ENCODE assay signal across 13 cellular contexts in the genomic region with DNA sequence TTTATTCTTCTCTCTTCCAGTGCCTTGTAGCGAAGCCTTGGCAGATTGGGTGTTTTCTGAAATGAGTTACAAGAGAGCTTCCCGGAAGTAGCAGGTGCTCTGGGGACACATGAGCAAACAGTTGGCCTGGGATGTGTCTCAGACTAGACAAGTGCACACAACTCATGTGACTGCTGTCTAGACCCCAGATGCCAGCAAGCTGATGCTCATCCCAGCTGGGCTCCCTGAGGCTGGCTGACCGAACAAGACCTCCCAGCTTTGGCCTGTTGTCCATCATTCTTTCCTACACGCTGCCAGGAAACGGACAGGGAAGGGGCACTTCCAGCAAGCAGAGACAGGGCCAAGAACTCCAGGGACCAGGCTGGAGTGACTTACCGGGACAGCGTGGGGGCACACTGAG. TPM values are rescaled to one million over a fixed set of nuclear protein-coding genes. Genes with fewer than 3 reads are reported as not detected.
A peak's percentile ranks its signal among the peaks of the same experiment; 100 is the strongest.
DNase-seq lines count a peak whose midpoint lies in the region; ATAC-seq, FAIRE-seq and TF ChIP-seq lines count a peak whose summit lies in the region.
"Had no signal": no experiment of that assay in that cellular context is flagged by ENCODE, and none has a peak within 500 bp of the region (broad histone marks: within the 10 kb centered on the region; RNA-seq: fewer than 3 reads in every experiment).

No MANE protein-coding gene starts in this region.

- dilution Hi-C loops in IMR-90 (cut with HindIII; ENCODE audit: low sequenced_read_pairs, unreplicated experiment) = no loop called here

- H3K36me3 ChIP-seq in CD4-positive, CD25-positive, alpha-beta regulatory T cell (ENCODE audit: control insufficient read depth, insufficient read depth, low read length) = no peaks in the 10 kb centered on the region
- no peaks in the 10 kb centered on the region for H3K36me3 ChIP-seq in IMR-90 (ENCODE audit: control insufficient read depth, insufficient read depth, low read length)
- no peaks in the 10 kb centered on the region for H3K36me3 ChIP-seq in H1 (ENCODE audit: control insufficient read depth in 2 of 4, insufficient read depth in 4 of 4, low read length in 3 of 4)
- H3K36me3 ChIP-seq in neuronal stem cell (replicated peaks in 1 of 2; ENCODE audit: control insufficient read depth in 2 of 2, insufficient read depth in 2 of 2, low read length in 2 of 2) = no peaks in the 10 kb centered on the region
- no peaks in the 10 kb centered on the region for H3K36me3 ChIP-seq in ascending aorta
- H3K36me3 ChIP-seq: BLaER1 treated with 17β-estradiol and CSF1 and Interleukin-3, amounts not matched to agents 10 nM and 100 nM had no signal

- CTCF ChIA-PET in IMR-90 (lab: Yijun Ruan, JAX) = interaction anchor here (0.7 kb wide), 2 partner anchors 93 to 252 kb away, joined by 3 read pairs; a partner anchor contains a TSS
- CTCF ChIA-PET in H1 (lab: Charles Lee; ENCODE audit: partially characterized antibody) = interaction anchor here (0.9 to 1.8 kb wide), 5 partner anchors 11 to 39 kb away, joined by 3 to 5 read pairs (median 3); no protein-coding TSS in a partner anchor

- H3K4me3 Mint-ChIP-seq in CD4-positive, CD25-positive, alpha-beta regulatory T cell = no peak overlapping the region
- H3K4me3 Mint-ChIP-seq: GM23338; stimulated activated naive CD8-positive, alpha-beta T cell treated with anti-CD3 and anti-CD28 coated beads, Interleukin-15, amount 100 ng/mL, for 72 hours had no signal

- POLR2A ChIA-PET in IMR-90 (lab: Charles Lee; ENCODE audit: unreplicated experiment) = no interaction called here
- POLR2A ChIA-PET in H1 (lab: Charles Lee; ENCODE audit: partially characterized antibody) = interaction anchor here (0.8 to 1.4 kb wide), 2 partner anchors 19 to 92 kb away, joined by 3 to 4 read pairs; a partner anchor contains a TSS

- H3K18ac ChIP-seq in IMR-90 (ENCODE audit: low read depth, low read length) (no peak overlapping the region), H1 (ENCODE audit: extremely low read depth, low read length) (no peak overlapping the region), neuronal stem cell (ENCODE audit: low read length) (peak overlapping the region; percentile 50)

- H2BK20ac ChIP-seq in IMR-90 (ENCODE audit: low read depth, low read length) (peak overlapping the region; percentile 2; the same call in 1 of the 2 replicates), H1 (ENCODE audit: low read length) (no peak overlapping the region)

- H2BK15ac ChIP-seq in IMR-90 (ENCODE audit: low read depth, low read length) (peak overlapping the region; percentile 91; the same call in 2 of the 3 replicates), H1 (ENCODE audit: low read length) (no peak overlapping the region), neuronal stem cell (ENCODE audit: low read length) (no peak overlapping the region)

- no peak overlapping the region for H3K4me2 ChIP-seq in IMR-90 (ENCODE audit: low read depth, low read length)
- H3K4me2 ChIP-seq in H1 (ENCODE audit: insufficient read depth in 1 of 2, low read depth in 2 of 2, low read length in 2 of 2) = no peak overlapping the region
- no peak overlapping the region for H3K4me2 ChIP-seq in neuronal stem cell (ENCODE audit: insufficient read depth, low read length, poor library complexity, severe bottlenecking)
- H3K4me2 ChIP-seq: GM23338 had no signal

- H4K20me1 ChIP-seq in IMR-90 (ENCODE audit: insufficient read depth, low read length) (no peaks in the 10 kb centered on the region), H1 (replicated peaks in 1 of 2; ENCODE audit: control insufficient read depth in 1 of 2, insufficient read depth in 2 of 2, low read length in 2 of 2) (no peaks in the 10 kb centered on the region)
- H4K20me1 ChIP-seq: BLaER1 treated with 17β-estradiol and CSF1 and Interleukin-3, amounts not matched to agents 10 nM and 100 nM had no signal

- peak in 1 of 2 donors; percentile 46 for ATAC-seq in CD4-positive, CD25-positive, alpha-beta regulatory T cell (ENCODE audit: low read depth in 2 of 2)
- ATAC-seq in IMR-90 (ENCODE audit: low read depth) = no peak
- no peak for ATAC-seq in HG03095 (IDR thresholded peaks at IDR 0.05; ENCODE audit: unreplicated experiment)
- ATAC-seq: stimulated activated naive CD8-positive, alpha-beta T cell treated with anti-CD3 and anti-CD28 coated beads, Interleukin-15, amount 100 ng/mL, for 72 hours had no signal

- peak overlapping the region; percentile 31 for H2AK5ac ChIP-seq in IMR-90 (ENCODE audit: low read depth, low read length)
- H2AK5ac ChIP-seq in H1 (ENCODE audit: low read depth, low read length) = no peak overlapping the region
- H2AK5ac ChIP-seq in neuronal stem cell (ENCODE audit: low read depth, low read length) = no peak overlapping the region

- BruUV-seq in IMR-90 (replicated peaks; lab: Mats Ljungman, UMichigan) = no TSS peak

- H2AK9ac ChIP-seq in IMR-90 (replicated peaks; ENCODE audit: low read depth, low read length, poor library complexity) = no peak overlapping the region

- in situ Hi-C loops in IMR-90 (cut with MboI; ENCODE audit: low sequenced_read_pairs) = no loop called here

- 98% methylated on average over 6 of the region's 7 CpGs; no CpG with 5 or more reads in 1 of the 2 experiments for WGBS in IMR-90 (ENCODE audit: extremely low coverage in 2 of 2, insufficient read length in 1 of 2), 2 experiments
- 85% methylated on average over 7 of the region's 7 CpGs; no CpG with 5 or more reads in 1 of the 2 experiments for WGBS in H1 (ENCODE audit: extremely low coverage in 1 of 2, insufficient coverage in 1 of 2, insufficient read length in 1 of 2, insufficient replicate concordance in 2 of 2, low coverage in 1 of 2, low lambda C conversion rate in 2 of 2, missing lambda C conversion rate in 1 of 2), 2 experiments
- WGBS in neuronal stem cell (ENCODE audit: extremely low coverage in 2 of 2, insufficient read length in 2 of 2, insufficient replicate concordance in 1 of 2), 2 donors = no CpG with 5 or more reads among the region's 7 CpGs

- peak overlapping the region; percentile 41 for H3K4ac ChIP-seq in IMR-90 (ENCODE audit: low read depth, low read length)
- H3K4ac ChIP-seq in H1 (replicated peaks; ENCODE audit: insufficient read length, low read depth, low read length) = no peak overlapping the region
- no peak overlapping the region for H3K4ac ChIP-seq in neuronal stem cell (ENCODE audit: low read length)

- H4K5ac ChIP-seq in IMR-90 (ENCODE audit: low read depth, low read length) = no peak overlapping the region
- H4K5ac ChIP-seq in H1 (ENCODE audit: insufficient read length, low read depth, low read length) = no peak overlapping the region

- peaks cover 0 to 1% (median 0%) of the 10 kb centered on the region in 7 donors for H3K9me3 Mint-ChIP-seq in CD4-positive, CD25-positive, alpha-beta regulatory T cell
- H3K9me3 Mint-ChIP-seq: GM23338; stimulated activated naive CD8-positive, alpha-beta T cell treated with anti-CD3 and anti-CD28 coated beads, Interleukin-15, amount 100 ng/mL, for 72 hours had no signal

- no peaks in the 10 kb centered on the region for H3K9me3 ChIP-seq in CD4-positive, CD25-positive, alpha-beta regulatory T cell (ENCODE audit: control insufficient read depth in 2 of 2, low read length in 2 of 2)
- H3K9me3 ChIP-seq in IMR-90 (ENCODE audit: control insufficient read depth, insufficient read depth, low read length) = no peaks in the 10 kb centered on the region
- H3K9me3 ChIP-seq in H1 (ENCODE audit: insufficient read depth in 2 of 2, low read depth in 1 of 2, low read length in 1 of 2) = no peaks in the 10 kb centered on the region
- no peaks in the 10 kb centered on the region for H3K9me3 ChIP-seq in neuronal stem cell (replicated peaks in 1 of 2; ENCODE audit: control insufficient read depth in 2 of 2, insufficient read depth in 1 of 2, low read depth in 1 of 2, low read length in 2 of 2)
- no peaks in the 10 kb centered on the region for H3K9me3 ChIP-seq in ascending aorta
- H3K9me3 ChIP-seq: BLaER1 treated with 17β-estradiol and CSF1 and Interleukin-3, amounts not matched to agents 10 nM and 100 nM had no signal

- H2AFZ ChIP-seq in IMR-90 (replicated peaks; ENCODE audit: low read length, poor library complexity) (peak overlapping the region; percentile 85), H1 (ENCODE audit: low read length) (no peak overlapping the region), neuronal stem cell (ENCODE audit: low read length) (no peak overlapping the region)

- no peak for FAIRE-seq in H1 (lab: Jason Lieb, UNC)
- no peak for FAIRE-seq in GM19239 (lab: Jason Lieb, UNC)
- FAIRE-seq: G401.6 had no signal

- H3K27ac ChIP-seq in CD4-positive, CD25-positive, alpha-beta regulatory T cell (ENCODE audit: insufficient read depth, low read length, poor library complexity, severe bottlenecking) = no peak overlapping the region
- H3K27ac ChIP-seq in IMR-90 (ENCODE audit: insufficient read depth, low read length) (no peak overlapping the region), H1 (ENCODE audit: low read depth, low read length) (no peak overlapping the region), neuronal stem cell (replicated peaks; ENCODE audit: low read length) (no peak overlapping the region), ascending aorta (no peak overlapping the region)
- H3K27ac ChIP-seq: SK-N-MC had no signal

- H2BK120ac ChIP-seq in IMR-90 (ENCODE audit: low read depth, low read length) (peak overlapping the region; percentile 78), H1 (replicated peaks; ENCODE audit: low read depth, low read length) (no peak overlapping the region), neuronal stem cell (ENCODE audit: low read depth, low read length) (no peak overlapping the region)

- no peak overlapping the region for H2BK5ac ChIP-seq in IMR-90 (ENCODE audit: low read depth, low read length, poor library complexity, severe bottlenecking)
- no peak overlapping the region for H2BK5ac ChIP-seq in H1 (ENCODE audit: low read depth, low read length)
- no peak overlapping the region for H2BK5ac ChIP-seq in neuronal stem cell (ENCODE audit: low read length)

- H3K79me2 ChIP-seq in H1 (ENCODE audit: control insufficient read depth in 1 of 2, insufficient read depth in 2 of 2, low read length in 2 of 2) = no peaks in the 10 kb centered on the region

- H3K23ac ChIP-seq in IMR-90 (ENCODE audit: low read depth, low read length) (no peak overlapping the region), H1 (ENCODE audit: insufficient read length) (no peak overlapping the region), neuronal stem cell (ENCODE audit: low read depth, low read length, poor library complexity) (no peak overlapping the region)

- peaks cover 24% of the 10 kb centered on the region for H3K9me1 ChIP-seq in IMR-90 (ENCODE audit: insufficient read depth, low read length)

- H3K14ac ChIP-seq in IMR-90 (replicated peaks; ENCODE audit: low read depth, low read length) = no peak overlapping the region
- no peak overlapping the region for H3K14ac ChIP-seq in H1 (ENCODE audit: insufficient read length)
- H3K14ac ChIP-seq in neuronal stem cell (ENCODE audit: low read length) = no peak overlapping the region

- DNase-seq in CD4-positive, CD25-positive, alpha-beta regulatory T cell = peak in 1 of 3 donors; percentile 44
- DNase-seq in IMR-90 (no peak), H1 (ENCODE audit: low read depth in 1 of 2, low spot score in 2 of 2) (no peak), neuronal stem cell (ENCODE audit: low spot score) (no peak), GM19239 (ENCODE audit: insufficient read length, low spot score) (no peak), hepatic stellate cell (ENCODE audit: low spot score) (no peak), ascending aorta (ENCODE audit: low spot score in 2 of 2) (no peak)
- DNase-seq: stimulated activated naive CD8-positive, alpha-beta T cell treated with anti-CD3 and anti-CD28 coated beads, Interleukin-15, amount 100 ng/mL, for 72 hours had no signal

- no peak for TF ChIP-seq EP300 in H1 (IDR thresholded peaks at IDR 0.05; ENCODE audit: borderline replicate concordance in 1 of 2, low read depth in 2 of 2, low read length in 2 of 2)

- peaks cover 12% of the 10 kb centered on the region for H3K4me1 ChIP-seq in CD4-positive, CD25-positive, alpha-beta regulatory T cell (ENCODE audit: control insufficient read depth, insufficient read depth, low read length, poor library complexity, severe bottlenecking)
- H3K4me1 ChIP-seq in IMR-90 (ENCODE audit: control insufficient read depth, insufficient read depth, low read length) (peaks cover 14% of the 10 kb centered on the region), H1 (replicated peaks in 1 of 4; ENCODE audit: control insufficient read depth in 3 of 4, insufficient read depth in 4 of 4, low read length in 3 of 4) (peaks cover 0 to 3% (median 0%) of the 10 kb centered on the region in 4 experiments; a peak in 2 of 7 replicates), neuronal stem cell (ENCODE audit: control insufficient read depth in 2 of 2, insufficient read depth in 1 of 2, low read depth in 1 of 2, low read length in 2 of 2) (peaks cover 11 to 26% of the 10 kb centered on the region in 2 donors), ascending aorta (no peaks in the 10 kb centered on the region)

- H4K91ac ChIP-seq in IMR-90 (ENCODE audit: insufficient read depth, low read depth, low read length) (peak overlapping the region; percentile 32; the same call in 1 of the 2 replicates), H1 (replicated peaks; ENCODE audit: insufficient read length, low read length) (peak overlapping the region; percentile 11), neuronal stem cell (ENCODE audit: low read depth, low read length, poor library complexity) (no peak overlapping the region)

- intact Hi-C loops in IMR-90 (cut with micrococcal nuclease) (no loop called here), ascending aorta (cut with DNase I) (no loop called here)

- no peaks in the 10 kb centered on the region for H3K36me3 Mint-ChIP-seq in CD4-positive, CD25-positive, alpha-beta regulatory T cell

- H4K8ac ChIP-seq in IMR-90 (ENCODE audit: low read depth in 2 of 2, low read length in 2 of 2) (peak overlapping the region; percentile 91 to 93; a peak in 2 of 4 replicates), H1 (ENCODE audit: extremely low read depth, insufficient read depth, low read length) (peak overlapping the region; percentile 64), neuronal stem cell (ENCODE audit: low read depth, low read length) (no peak overlapping the region)

- TF ChIP-seq POLR2A in IMR-90 (IDR thresholded peaks at IDR 0.05; ENCODE audit: low read depth, low read length) (no peak), H1 (IDR thresholded peaks at IDR 0.05; ENCODE audit: control extremely low read depth in 1 of 2, low read depth in 2 of 2, low read length in 2 of 2) (no peak)

- peaks cover 0 to 29% (median 3%) of the 10 kb centered on the region in 4 donors for H3K4me1 Mint-ChIP-seq in CD4-positive, CD25-positive, alpha-beta regulatory T cell

- no peak overlapping the region for H3K4me3 ChIP-seq in CD4-positive, CD25-positive, alpha-beta regulatory T cell (ENCODE audit: low read depth, low read length)
- H3K4me3 ChIP-seq in IMR-90 (ENCODE audit: insufficient read depth, low read depth, low read length) = no peak overlapping the region
- H3K4me3 ChIP-seq in H1 (ENCODE audit: extremely low read depth in 1 of 4, insufficient read depth in 2 of 4, low read depth in 3 of 4, low read length in 4 of 4) = no peak overlapping the region
- H3K4me3 ChIP-seq in neuronal stem cell (ENCODE audit: low read length in 2 of 2) = no peak overlapping the region
- no peak overlapping the region for H3K4me3 ChIP-seq in ascending aorta
- H3K4me3 ChIP-seq: BLaER1 treated with 17β-estradiol and CSF1 and Interleukin-3, amounts not matched to agents 10 nM and 100 nM; GM23338; SK-N-MC had no signal

- H3K79me1 ChIP-seq in IMR-90 (ENCODE audit: low read depth in 1 of 2, low read length in 2 of 2) = peaks cover 0 to 2% of the 10 kb centered on the region in 2 experiments; a peak in 1 of 4 replicates
- H3K79me1 ChIP-seq in H1 (ENCODE audit: low read depth, low read length) = no peaks in the 10 kb centered on the region
- no peaks in the 10 kb centered on the region for H3K79me1 ChIP-seq in neuronal stem cell (ENCODE audit: low read depth, low read length)

- H3K9ac ChIP-seq in IMR-90 (ENCODE audit: low read depth, low read length) (no peak overlapping the region), H1 (replicated peaks in 1 of 4; ENCODE audit: extremely low read depth in 1 of 4, low read depth in 3 of 4, low read length in 3 of 4) (no peak overlapping the region), neuronal stem cell (ENCODE audit: low read depth, low read length, poor library complexity) (no peak overlapping the region)
- H3K9ac ChIP-seq: BLaER1 treated with 17β-estradiol and CSF1 and Interleukin-3, amounts not matched to agents 10 nM and 100 nM had no signal

- peak overlapping the region in 2 of 3 donors; percentile 22 to 62 for H3K27ac Mint-ChIP-seq in CD4-positive, CD25-positive, alpha-beta regulatory T cell
- H3K27ac Mint-ChIP-seq: GM23338 had no signal

- no peak for TF ChIP-seq RAD21 in IMR-90 (IDR thresholded peaks at IDR 0.05; ENCODE audit: low read length)
- TF ChIP-seq RAD21 in H1 (IDR thresholded peaks at IDR 0.05 in 1 of 2, conservative IDR thresholded peaks at IDR 0.05 in 1 of 2; ENCODE audit: low read depth in 2 of 2, low read length in 2 of 2) = no peak

- TF ChIP-seq CTCF in IMR-90 (conservative IDR thresholded peaks at IDR 0.05; ENCODE audit: low read depth, low read length) (no peak), H1 (IDR thresholded peaks at IDR 0.05; ENCODE audit: control extremely low read depth in 1 of 3, insufficient read depth in 1 of 3, low read depth in 1 of 3, low read length in 3 of 3) (no peak), ascending aorta (IDR thresholded peaks at IDR 0.05) (no peak)

- no peaks in the 10 kb centered on the region for H3K27me3 ChIP-seq in CD4-positive, CD25-positive, alpha-beta regulatory T cell (ENCODE audit: control insufficient read depth, insufficient read depth, low read length)
- H3K27me3 ChIP-seq in IMR-90 (ENCODE audit: control insufficient read depth, insufficient read depth, low read length) = no peaks in the 10 kb centered on the region
- no peaks in the 10 kb centered on the region; a peak in 1 of 7 replicates for H3K27me3 ChIP-seq in H1 (replicated peaks in 1 of 4; ENCODE audit: control insufficient read depth in 3 of 4, extremely low read depth in 1 of 4, insufficient read depth in 3 of 4, low read length in 3 of 4)
- no peaks in the 10 kb centered on the region for H3K27me3 ChIP-seq in neuronal stem cell (ENCODE audit: control insufficient read depth in 3 of 3, insufficient read depth in 3 of 3, low read depth in 1 of 3, low read length in 3 of 3)
- H3K27me3 ChIP-seq in ascending aorta = no peaks in the 10 kb centered on the region
- H3K27me3 ChIP-seq: BLaER1 treated with 17β-estradiol and CSF1 and Interleukin-3, amounts not matched to agents 10 nM and 100 nM had no signal

- H3K56ac ChIP-seq in IMR-90 (ENCODE audit: extremely low read depth, insufficient read depth, low read length) (no peak overlapping the region), H1 (replicated peaks; ENCODE audit: insufficient read length, low read depth, low read length) (no peak overlapping the region)

- H3K23me2 ChIP-seq in H1 (ENCODE audit: low read depth, low read length) = no peaks in the 10 kb centered on the region; the same call in 1 of the 2 replicates

- H2BK12ac ChIP-seq in H1 (ENCODE audit: low read depth, low read length) = no peak overlapping the region
- no peak overlapping the region for H2BK12ac ChIP-seq in neuronal stem cell (ENCODE audit: low read length)

- no peaks in the 10 kb centered on the region for H3K27me3 Mint-ChIP-seq in CD4-positive, CD25-positive, alpha-beta regulatory T cell
- H3K27me3 Mint-ChIP-seq: stimulated activated naive CD8-positive, alpha-beta T cell treated with anti-CD3 and anti-CD28 coated beads, Interleukin-15, amount 100 ng/mL, for 72 hours had no signal

RNA-seq across cellular contexts. Expression of a gene that starts 18.7 kb away (rescaled TPM):
- total RNA-seq in CD4-positive, CD25-positive, alpha-beta regulatory T cell = 28.4 TPM
- polyA plus RNA-seq in CD4-positive, CD25-positive, alpha-beta regulatory T cell = 10 to 100 TPM; 12.2 to 21.1 (median 16.1) TPM
- total RNA-seq in IMR-90 (2012; rRNA removed) (9.4 and 14.3 TPM in 2 replicates), ascending aorta (140 TPM)
- polyA plus RNA-seq in IMR-90 (2012; rRNA removed) (22.0 and 25.6 TPM in 2 replicates), H1 (2011; rRNA removed) (4.2 and 5.4 TPM in 2 replicates)
- polyA plus RNA-seq in IMR-90 (2012; cell fraction: cytosol; rRNA removed) = 19.2 and 30.9 TPM in 2 replicates
- 26.9 and 32.7 TPM in 2 replicates for polyA plus RNA-seq in IMR-90 (2012; cell fraction: nucleus; rRNA removed; ENCODE audit: low replicate concordance)
- total RNA-seq in H1 (2021; fragmentation: NEBNext Ultra II Directional; extraction: Animal tissue kit (Norgen Biotek cat#: 25700)) = 2.0 and 3.3 TPM in 2 replicates
- polyA plus RNA-seq in H1 (2011; cell fraction: cytosol; rRNA removed) = 3.4 TPM
- polyA plus RNA-seq in H1 (2011; cell fraction: nucleus; rRNA removed) = 6.3 TPM
- polyA plus RNA-seq in H1 (2012, experiment 1 of 2) = 2.0 to 4.0 TPM (median 3.2 TPM) in 4 replicates
- polyA plus RNA-seq in H1 (2012, experiment 2 of 2) = 4.0 TPM
- 1.8 TPM for polyA plus RNA-seq in H1 (2013, experiment 1 of 2)
- polyA plus RNA-seq in H1 (2013, experiment 2 of 2) = 1.5 TPM
- polyA minus RNA-seq in H1 (2011; rRNA and poly(A)+ RNA removed) = 4.0 and 4.2 TPM in 2 replicates
- 4.2 TPM for polyA minus RNA-seq in H1 (2011; cell fraction: cytosol; rRNA and poly(A)+ RNA removed)
- polyA minus RNA-seq in H1 (2011; cell fraction: nucleus; rRNA and poly(A)+ RNA removed) = 2.6 TPM
- polyA plus RNA-seq in neuronal stem cell (2013, experiment 1 of 2) = 4.5 TPM
- polyA plus RNA-seq in neuronal stem cell (2013, experiment 2 of 2) = 4.4 TPM
